In the genomic region with DNA sequence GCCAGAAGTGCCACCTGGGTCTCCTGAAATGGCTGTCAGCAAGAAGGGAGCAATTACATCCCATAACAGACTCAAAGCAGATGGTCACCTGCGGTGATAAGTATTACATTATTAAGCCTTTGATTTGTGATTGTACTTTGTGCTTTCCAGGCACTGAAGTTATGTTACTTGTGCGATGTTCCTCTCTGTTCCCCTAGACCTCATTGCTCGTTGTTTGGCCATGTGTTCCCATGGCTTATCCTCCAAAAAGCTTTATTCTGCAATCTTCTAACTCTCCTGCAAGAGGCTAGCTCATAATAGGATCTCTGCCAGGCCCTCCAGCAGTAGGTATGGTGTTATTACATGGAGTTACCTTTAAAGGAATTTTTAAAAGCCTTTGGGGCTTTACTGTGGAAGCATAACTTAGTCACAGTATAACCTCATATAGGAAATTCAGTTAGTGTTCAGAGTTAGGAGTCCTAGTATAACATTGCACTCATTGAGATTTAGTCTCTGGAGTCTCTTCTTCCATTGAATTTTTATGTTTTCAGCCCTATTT, we compare ENCODE assay signal across 13 cellular contexts.
DNase-seq lines count a peak whose midpoint lies in the region; FAIRE-seq and TF ChIP-seq lines count a peak whose summit lies in the region.
"Had no signal": no experiment of that assay in that cellular context is flagged by ENCODE, and none has a peak within 500 bp of the region (broad histone marks: within the 10 kb centered on the region; RNA-seq: fewer than 3 reads in every experiment).

No MANE protein-coding gene starts in this region.

- H3K27me3 Mint-ChIP-seq in progenitor cell of endocrine pancreas: no peaks in the 10 kb centered on the region
- H3K27me3 Mint-ChIP-seq: activated naive CD4-positive, alpha-beta T cell treated with anti-CD3 and anti-CD28 coated beads, Interleukin-2, amount 50 U/mL, for 24 hours; central memory CD8-positive, alpha-beta T cell had no signal

- no peaks in the 10 kb centered on the region for H3K27me3 ChIP-seq in bronchial epithelial cell (ENCODE audit: control insufficient read depth, insufficient read depth, low read length)
- H3K27me3 ChIP-seq: suprapubic skin had no signal

- H3K4me3 Mint-ChIP-seq in progenitor cell of endocrine pancreas (ENCODE audit: low read depth): no peak overlapping the region
- H3K4me3 Mint-ChIP-seq: activated naive CD4-positive, alpha-beta T cell treated with anti-CD3 and anti-CD28 coated beads, Interleukin-2, amount 50 U/mL, for 24 hours; central memory CD8-positive, alpha-beta T cell had no signal

- H3K36me3 ChIP-seq in bronchial epithelial cell (ENCODE audit: control insufficient read depth, insufficient read depth, low read length): no peaks in the 10 kb centered on the region
- H3K36me3 ChIP-seq: left ventricle myocardium inferior, suprapubic skin had no signal

- TF ChIP-seq CTCF in bronchial epithelial cell (IDR thresholded peaks at IDR 0.05; ENCODE audit: insufficient read depth, low read length, severe bottlenecking) (no peak), progenitor cell of endocrine pancreas (IDR thresholded peaks at IDR 0.05; ENCODE audit: unreplicated experiment) (no peak)

- no peaks in the 10 kb centered on the region for H3K36me3 Mint-ChIP-seq in progenitor cell of endocrine pancreas (ENCODE audit: insufficient read depth)
- H3K36me3 Mint-ChIP-seq: activated naive CD4-positive, alpha-beta T cell treated with anti-CD3 and anti-CD28 coated beads, Interleukin-2, amount 50 U/mL, for 24 hours had no signal

- FAIRE-seq in HTR-8/SVneo (lab: Jason Lieb, UNC) (peak; percentile 98), bronchial epithelial cell (lab: Jason Lieb, UNC) (no peak)

- H3K9me3 Mint-ChIP-seq in progenitor cell of endocrine pancreas (ENCODE audit: low read depth): peaks cover 6% of the 10 kb centered on the region
- H3K9me3 Mint-ChIP-seq: activated naive CD4-positive, alpha-beta T cell treated with anti-CD3 and anti-CD28 coated beads, Interleukin-2, amount 50 U/mL, for 24 hours; central memory CD8-positive, alpha-beta T cell had no signal

- H3K4me3 ChIP-seq in bronchial epithelial cell (ENCODE audit: low read depth, low read length): no peak overlapping the region
- H3K4me3 ChIP-seq: left ventricle myocardium inferior, suprapubic skin had no signal

- peak overlapping the region; percentile 37 for H3K27ac Mint-ChIP-seq in progenitor cell of endocrine pancreas
- H3K27ac Mint-ChIP-seq: activated naive CD4-positive, alpha-beta T cell treated with anti-CD3 and anti-CD28 coated beads, Interleukin-2, amount 50 U/mL, for 24 hours had no signal

- H3K4me1 Mint-ChIP-seq in progenitor cell of endocrine pancreas (ENCODE audit: low read depth): peaks cover 17% of the 10 kb centered on the region

- no peak for DNase-seq in HTR-8/SVneo (ENCODE audit: insufficient read length, low spot score)
- DNase-seq in NCI-H2171 (lab: John Stamatoyannopoulos, UW): peak; percentile 67
- DNase-seq in bronchial epithelial cell (ENCODE audit: low read depth): peak; percentile 62
- no peak for DNase-seq in progenitor cell of endocrine pancreas (ENCODE audit: low spot score, unreplicated experiment)
- DNase-seq in stimulated activated CD4-positive, alpha-beta T cell treated with anti-CD3 and anti-CD28 coated beads, Interleukin-4, amount 100 ng/mL, for 4 hours: no peak
- no peak for DNase-seq in activated CD4-positive, alpha-beta T cell treated with anti-CD3 and anti-CD28 coated beads for 1 hour
- DNase-seq in stimulated activated CD4-positive, alpha-beta T cell treated with anti-CD3 and anti-CD28 coated beads, Interleukin-12 subunit alpha, Interleukin-12 subunit beta, amount 100 ng/mL, for 4 hours: no peak
- DNase-seq: hippocampal formation, left ventricle myocardium inferior, Right ventricle myocardium superior had no signal

Comparison
In these comparisons a context has a peak if more than half of its experiments do, and no peak if none do; other contexts are left out.
1. DNase-seq: peak in NCI-H2171 (single experiment) and bronchial epithelial cell (single experiment); none in HTR-8/SVneo (single experiment), progenitor cell of endocrine pancreas (single experiment), stimulated activated CD4-positive, alpha-beta T cell treated with anti-CD3 and anti-CD28 coated beads, Interleukin-4, amount 100 ng/mL, for 4 hours (0 of 2), activated CD4-positive, alpha-beta T cell treated with anti-CD3 and anti-CD28 coated beads for 1 hour (single experiment) and stimulated activated CD4-positive, alpha-beta T cell treated with anti-CD3 and anti-CD28 coated beads, Interleukin-12 subunit alpha, Interleukin-12 subunit beta, amount 100 ng/mL, for 4 hours (single experiment).